ENCODE assay signal across 32 cellular contexts in genomic region chr6:87827291-87827690, GRCh38.
"Had no signal": no experiment of that assay in that cellular context is flagged by ENCODE, and none has a peak within 500 bp of the region (broad histone marks: within the 10 kb centered on the region; RNA-seq: fewer than 3 reads in every experiment).

No MANE protein-coding gene starts in this region.

- ATAC-seq: activated CD4-positive, CD25-positive, alpha-beta regulatory T cell treated with anti-CD3 and anti-CD28 coated beads, Interleukin-2, amount 50 U/mL, for 24 hours; activated CD8-positive, alpha-beta T cell treated with anti-CD3 and anti-CD28 coated beads for 36 hours; activated naive CD8-positive, alpha-beta T cell treated with anti-CD3 and anti-CD28 coated beads, Interleukin-2, amount 50 U/mL, for 24 hours; activated T-cell treated with anti-CD3 and anti-CD28 coated beads, Interleukin-2, amount 50 U/mL, for 4 hours; activated T-helper 17 cell treated with anti-CD3 and anti-CD28 coated beads, Interleukin-2, amount 50 U/mL, for 72 hours; effector memory CD8-positive, alpha-beta T cell; gastroesophageal sphincter; heart right ventricle had no signal

- H3K4me3 Mint-ChIP-seq: activated B cell treated with CpG ODN at 0.5 μM for 24 hours; activated CD8-positive, alpha-beta T cell treated with anti-CD3 and anti-CD28 coated beads for 36 hours; activated naive CD4-positive, alpha-beta T cell treated with anti-CD3 and anti-CD28 coated beads, Interleukin-2, amount 50 U/mL, for 24 hours; activated naive CD8-positive, alpha-beta T cell treated with anti-CD3 and anti-CD28 coated beads for 36 hours; activated naive CD8-positive, alpha-beta T cell treated with anti-CD3 and anti-CD28 coated beads, Interleukin-2, amount 50 U/mL, for 24 hours; activated T-cell treated with anti-CD3 and anti-CD28 coated beads, Interleukin-2, amount 50 U/mL, for 4 hours; activated T-helper 17 cell treated with anti-CD3 and anti-CD28 coated beads, Interleukin-2, amount 50 U/mL, for 72 hours; brain; central memory CD8-positive, alpha-beta T cell; dendritic cell treated with granulocyte-macrophage colony-stimulating factor and Interleukin-4, amounts not matched to agents 40 ng/mL and 50 ng/mL, for 4 days; effector memory CD8-positive, alpha-beta T cell; T-helper 1 cell treated with Interleukin-12 subunit alpha and Interleukin-12 subunit beta and Interleukin-4 antibody, amounts not matched to agents 30 μg/mL and 1 μg/mL, for 36 hours; T-helper 2 cell treated with Interferon-gamma antibody and Interleukin-4, amounts not matched to agents 5 μg/mL and 100 μg/mL, for 36 hours had no signal

- H3K79me2 ChIP-seq: hepatocyte had no signal

- H3K4me1 ChIP-seq: ascending aorta had no signal

- H3K4me2 ChIP-seq: hepatocyte had no signal

- H2AFZ ChIP-seq: hepatocyte had no signal

- H3K36me3 Mint-ChIP-seq: activated naive CD4-positive, alpha-beta T cell treated with anti-CD3 and anti-CD28 coated beads, Interleukin-2, amount 50 U/mL, for 24 hours; activated naive CD8-positive, alpha-beta T cell treated with anti-CD3 and anti-CD28 coated beads for 36 hours; brain had no signal

- H3K27me3 Mint-ChIP-seq: activated B cell treated with CpG ODN at 0.5 μM for 24 hours; activated naive CD4-positive, alpha-beta T cell treated with anti-CD3 and anti-CD28 coated beads, Interleukin-2, amount 50 U/mL, for 24 hours; activated naive CD8-positive, alpha-beta T cell treated with anti-CD3 and anti-CD28 coated beads, Interleukin-2, amount 50 U/mL, for 24 hours; activated T-helper 17 cell treated with anti-CD3 and anti-CD28 coated beads, Interleukin-2, amount 50 U/mL, for 72 hours; brain; dendritic cell treated with granulocyte-macrophage colony-stimulating factor and Interleukin-4, amounts not matched to agents 40 ng/mL and 50 ng/mL, for 4 days had no signal

- H3K9me3 ChIP-seq: adrenal gland, ascending aorta, esophagus squamous epithelium, gastroesophageal sphincter, heart right ventricle had no signal

- H3K4me3 ChIP-seq: adrenal gland, ascending aorta, coronary artery, esophagus squamous epithelium, gastroesophageal sphincter, heart right ventricle, hepatocyte had no signal

- H3K9me3 Mint-ChIP-seq: activated B cell treated with CpG ODN at 0.5 μM for 24 hours; activated CD8-positive, alpha-beta T cell treated with anti-CD3 and anti-CD28 coated beads for 36 hours; activated naive CD4-positive, alpha-beta T cell treated with anti-CD3 and anti-CD28 coated beads, Interleukin-2, amount 50 U/mL, for 24 hours; activated naive CD8-positive, alpha-beta T cell treated with anti-CD3 and anti-CD28 coated beads for 36 hours; activated naive CD8-positive, alpha-beta T cell treated with anti-CD3 and anti-CD28 coated beads, Interleukin-2, amount 50 U/mL, for 24 hours; activated T-cell treated with anti-CD3 and anti-CD28 coated beads, Interleukin-2, amount 50 U/mL, for 4 hours; activated T-helper 17 cell treated with anti-CD3 and anti-CD28 coated beads, Interleukin-2, amount 50 U/mL, for 72 hours; central memory CD8-positive, alpha-beta T cell; effector memory CD8-positive, alpha-beta T cell; T-helper 1 cell treated with Interleukin-12 subunit alpha and Interleukin-12 subunit beta and Interleukin-4 antibody, amounts not matched to agents 30 μg/mL and 1 μg/mL, for 36 hours; T-helper 2 cell treated with Interferon-gamma antibody and Interleukin-4, amounts not matched to agents 5 μg/mL and 100 μg/mL, for 36 hours had no signal

- H3K27ac Mint-ChIP-seq: activated B cell treated with CpG ODN at 0.5 μM for 24 hours; activated CD8-positive, alpha-beta T cell treated with anti-CD3 and anti-CD28 coated beads for 36 hours; activated naive CD4-positive, alpha-beta T cell treated with anti-CD3 and anti-CD28 coated beads, Interleukin-2, amount 50 U/mL, for 24 hours; activated naive CD8-positive, alpha-beta T cell treated with anti-CD3 and anti-CD28 coated beads for 36 hours; activated naive CD8-positive, alpha-beta T cell treated with anti-CD3 and anti-CD28 coated beads, Interleukin-2, amount 50 U/mL, for 24 hours; T-helper 1 cell treated with Interleukin-12 subunit alpha and Interleukin-12 subunit beta and Interleukin-4 antibody, amounts not matched to agents 30 μg/mL and 1 μg/mL, for 36 hours; T-helper 2 cell treated with Interferon-gamma antibody and Interleukin-4, amounts not matched to agents 5 μg/mL and 100 μg/mL, for 36 hours had no signal

- H3K27ac ChIP-seq: adrenal gland, ascending aorta, coronary artery, esophagus squamous epithelium, gastroesophageal sphincter, heart right ventricle, hepatocyte, WERI-Rb-1 had no signal

- DNase-seq: activated B cell treated with CpG ODN at 0.5 μM for 24 hours; activated CD4-positive, alpha-beta T cell treated with anti-CD3 and anti-CD28 coated beads for 48 hours; activated CD4-positive, alpha-beta T cell treated with anti-CD3 and anti-CD28 coated beads, Interleukin-2, amount 50 U/mL, for 1 hour; activated CD4-positive, alpha-beta T cell treated with anti-CD3 and anti-CD28 coated beads, Interleukin-2, amount 50 U/mL, for 48 hours; activated CD8-positive, alpha-beta memory T cell treated with anti-CD3 and anti-CD28 coated beads for 24 hours; activated CD8-positive, alpha-beta T cell treated with anti-CD3 and anti-CD28 coated beads for 36 hours; activated effector memory CD4-positive, alpha-beta T cell treated with Interleukin-2 at 50 U/mL for 16 hours; activated gamma-delta T cell treated with Interleukin-2 at 50 U/mL for 16 hours; activated naive CD4-positive, alpha-beta T cell treated with Interleukin-2 at 50 U/mL for 16 hours; activated naive CD8-positive, alpha-beta T cell treated with anti-CD3 and anti-CD28 coated beads for 36 hours; activated naive CD8-positive, alpha-beta T cell treated with anti-CD3 and anti-CD28 coated beads, Interleukin-2, amount 50 U/mL, for 24 hours; activated T-cell treated with anti-CD3 and anti-CD28 coated beads, Interleukin-2, amount 50 U/mL, for 4 hours; adrenal gland; effector CD4-positive, alpha-beta T cell; effector memory CD8-positive, alpha-beta T cell; esophagus squamous epithelium; foreskin melanocyte; heart right ventricle; T1000; WERI-Rb-1 had no signal

- H3K36me3 ChIP-seq: adrenal gland, ascending aorta, esophagus squamous epithelium, gastroesophageal sphincter, heart right ventricle, WERI-Rb-1 had no signal
